Comparison of ENCODE assay signal across 1 cellular context in genomic region chr7:5598769-5599371, GRCh38.
TF ChIP-seq lines count a peak whose summit lies in the region.

No MANE protein-coding gene starts in this region.

TF ChIP-seq in K562, 482 proteins besides CTCF, POLR2A, EP300 and RAD21 (continued from another document and continues in another):
- TF ChIP-seq CUX1 (CRISPR knock-in tag; IDR thresholded peaks at IDR 0.05): no peak
- TF ChIP-seq PRPF4 (IDR thresholded peaks at IDR 0.05; ENCODE audit: insufficient read depth, low read depth, low read length, poor library complexity, severe bottlenecking): no peak
- no peak for TF ChIP-seq ZBTB43 (CRISPR knock-in tag; IDR thresholded peaks at IDR 0.05)
- no peak for TF ChIP-seq DIDO1 (tag; IDR thresholded peaks at IDR 0.05; ENCODE audit: low read depth)
- TF ChIP-seq ZNF165 (CRISPR knock-in tag; IDR thresholded peaks at IDR 0.05; ENCODE audit: borderline replicate concordance): no peak
- TF ChIP-seq MAZ (CRISPR knock-in tag; conservative IDR thresholded peaks at IDR 0.05 in 1 of 2, IDR thresholded peaks at IDR 0.05 in 1 of 2): peak; percentile 86 to 96
- TF ChIP-seq RBFOX2 (IDR thresholded peaks at IDR 0.05; ENCODE audit: low read depth, low read length): peak; percentile 80
- TF ChIP-seq CEBPG (CRISPR knock-in tag; IDR thresholded peaks at IDR 0.05): no peak
- TF ChIP-seq CEBPG (tag; conservative IDR thresholded peaks at IDR 0.05 in 1 of 2, IDR thresholded peaks at IDR 0.05 in 1 of 2): no peak
- TF ChIP-seq SP1 (CRISPR knock-in tag; IDR thresholded peaks at IDR 0.05): peak; percentile 84
- 0 out of 2 replicates have a peak, but pooled peaks have one; percentile 7 for TF ChIP-seq FOXM1 (IDR thresholded peaks at IDR 0.05; ENCODE audit: low read depth)
- no peak for TF ChIP-seq FOXM1 (CRISPR knock-in tag; IDR thresholded peaks at IDR 0.05; ENCODE audit: low read depth)
- TF ChIP-seq L3MBTL2 (IDR thresholded peaks at IDR 0.05): peak; percentile 35; the same call in 1 of the 2 replicates
- no peak for TF ChIP-seq RBM17 (IDR thresholded peaks at IDR 0.05; ENCODE audit: borderline replicate concordance, low read depth, low read length)
- no peak for TF ChIP-seq NEUROD1 (IDR thresholded peaks at IDR 0.05; ENCODE audit: borderline replicate concordance, low read depth, low read length, partially characterized antibody)
- no peak for TF ChIP-seq USF2 (CRISPR knock-in tag; IDR thresholded peaks at IDR 0.05)
- TF ChIP-seq ZBTB26 (CRISPR knock-in tag; IDR thresholded peaks at IDR 0.05): no peak
- no peak for TF ChIP-seq SMARCA5 (IDR thresholded peaks at IDR 0.05)
- peak; percentile 91 for TF ChIP-seq LEF1 (IDR thresholded peaks at IDR 0.05)
- TF ChIP-seq E2F6 (IDR thresholded peaks at IDR 0.05; ENCODE audit: borderline replicate concordance in 1 of 2, extremely low read depth in 1 of 2, insufficient read depth in 1 of 2, insufficient read length in 1 of 2, low read depth in 1 of 2, low read length in 1 of 2, poor library complexity in 1 of 2, severe bottlenecking in 1 of 2): peak in 1 of 2 experiments; percentile 54
- TF ChIP-seq SIRT6 (IDR thresholded peaks at IDR 0.05; ENCODE audit: low read depth, low read length): no peak
- TF ChIP-seq FOXK2 (conservative IDR thresholded peaks at IDR 0.05 in 1 of 2, IDR thresholded peaks at IDR 0.05 in 1 of 2; ENCODE audit: low read depth in 2 of 2): no peak
- no peak for TF ChIP-seq SNRNP70 (optimal IDR thresholded peaks at IDR 0.05; ENCODE audit: low read depth, low read length)
- TF ChIP-seq KLF1 (tag; IDR thresholded peaks at IDR 0.05): peak; percentile 88
- no peak for TF ChIP-seq HNRNPLL (IDR thresholded peaks at IDR 0.05; ENCODE audit: low read depth, low read length, poor library complexity, severe bottlenecking)
- no peak for TF ChIP-seq ZNF398 (CRISPR knock-in tag; IDR thresholded peaks at IDR 0.05)
- TF ChIP-seq TOE1 (IDR thresholded peaks at IDR 0.05; ENCODE audit: borderline replicate concordance): peak; percentile 59; the same call in 1 of the 2 replicates
- no peak for TF ChIP-seq TOE1 (CRISPR knock-in tag; IDR thresholded peaks at IDR 0.05; ENCODE audit: borderline replicate concordance, low read depth)
- no peak for TF ChIP-seq ATF4 (CRISPR knock-in tag; IDR thresholded peaks at IDR 0.05)
- TF ChIP-seq CHD2 (IDR thresholded peaks at IDR 0.05; ENCODE audit: low read depth, low read length): peak; percentile 64
- TF ChIP-seq BHLHE40 (IDR thresholded peaks at IDR 0.05; ENCODE audit: low read length): no peak
- no peak for TF ChIP-seq MLX (CRISPR knock-in tag; conservative IDR thresholded peaks at IDR 0.05)
- peak; percentile 76 for TF ChIP-seq HNRNPL (IDR thresholded peaks at IDR 0.05; ENCODE audit: low read depth, low read length)
- no peak for TF ChIP-seq ETS2 (tag; IDR thresholded peaks at IDR 0.05; ENCODE audit: borderline replicate concordance, poor library complexity, severe bottlenecking)
- no peak for TF ChIP-seq HOXB6 (CRISPR knock-in tag; IDR thresholded peaks at IDR 0.05; ENCODE audit: borderline replicate concordance)
- TF ChIP-seq THAP12 (CRISPR knock-in tag; IDR thresholded peaks at IDR 0.05): no peak
- TF ChIP-seq SRSF1 (IDR thresholded peaks at IDR 0.05; ENCODE audit: low read depth, low read length): no peak
- TF ChIP-seq SRSF9 (IDR thresholded peaks at IDR 0.05; ENCODE audit: borderline replicate concordance, low read depth, low read length): no peak
- TF ChIP-seq NFRKB (IDR thresholded peaks at IDR 0.05; ENCODE audit: low read depth): no peak
- TF ChIP-seq SAFB2 (IDR thresholded peaks at IDR 0.05; ENCODE audit: borderline replicate concordance, low read depth, low read length, severe bottlenecking): no peak
- TF ChIP-seq ELK1 (CRISPR knock-in tag; IDR thresholded peaks at IDR 0.05): no peak
- TF ChIP-seq ZNF354B (CRISPR knock-in tag; IDR thresholded peaks at IDR 0.05): no peak
- TF ChIP-seq NCOA2 (IDR thresholded peaks at IDR 0.05; ENCODE audit: partially characterized antibody in 2 of 2): no peak
- TF ChIP-seq ZNF384 (IDR thresholded peaks at IDR 0.05; ENCODE audit: low read depth, low read length): peak; percentile 64
- no peak for TF ChIP-seq STAT6 (CRISPR knock-in tag; IDR thresholded peaks at IDR 0.05)
